10 cellular contexts compared by ENCODE assay signal in the genomic region with DNA sequence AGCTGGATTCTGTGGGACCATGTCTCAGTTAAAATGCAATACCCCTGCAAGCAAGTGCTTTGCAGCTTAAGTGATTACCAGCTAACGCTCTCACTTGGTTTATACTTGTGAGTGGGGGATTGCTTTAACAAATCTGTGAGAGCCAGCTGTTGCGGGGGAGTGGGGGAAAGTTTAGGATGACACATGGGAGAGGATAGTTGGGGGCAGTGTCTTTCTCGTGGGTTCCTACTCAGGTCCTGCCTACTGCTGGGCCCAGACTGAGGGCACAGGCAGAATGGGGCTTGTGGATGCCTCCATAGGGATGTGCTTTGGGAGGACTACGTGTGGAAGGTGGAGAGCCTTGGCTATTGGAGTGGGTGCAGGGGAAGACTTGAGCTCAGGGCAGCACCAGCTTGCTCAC.
"Had no signal": no experiment of that assay in that cellular context is flagged by ENCODE, and none has a peak within 500 bp of the region (broad histone marks: within the 10 kb centered on the region; RNA-seq: fewer than 3 reads in every experiment).

No MANE protein-coding gene starts in this region.

- H3K27ac Mint-ChIP-seq: activated naive CD4-positive, alpha-beta T cell treated with anti-CD3 and anti-CD28 coated beads, Interleukin-2, amount 10 ng/mL, durations not matched to agents 7 days and 5 days; activated T-cell treated with anti-CD3 and anti-CD28 coated beads, Interleukin-2, amount 50 U/mL, for 24 hours; nephron progenitor cell; T-helper 2 cell treated with Interferon-gamma antibody and Interleukin-4, amounts not matched to agents 5 μg/mL and 100 μg/mL, for 36 hours had no signal

- DNase-seq: activated CD4-positive, alpha-beta T cell treated with anti-CD3 and anti-CD28 coated beads, Interleukin-2, amount 50 U/mL, for 1 hour; activated CD4-positive, CD25-positive, alpha-beta regulatory T cell; activated naive CD4-positive, alpha-beta T cell treated with anti-CD3 and anti-CD28 coated beads, Interleukin-2, amount 10 ng/mL, durations not matched to agents 7 days and 5 days; activated T-cell treated with anti-CD3 and anti-CD28 coated beads, Interleukin-2, amount 50 U/mL, for 24 hours; nephron progenitor cell; stimulated activated CD4-positive, alpha-beta T cell treated with anti-CD3 and anti-CD28 coated beads, Interleukin-1b, Interleukin-23, amount 100 ng/mL, for 48 hours had no signal

- H3K9me3 Mint-ChIP-seq: activated naive CD4-positive, alpha-beta T cell treated with anti-CD3 and anti-CD28 coated beads, Interleukin-2, amount 10 ng/mL, durations not matched to agents 7 days and 5 days; activated T-cell treated with anti-CD3 and anti-CD28 coated beads, Interleukin-2, amount 50 U/mL, for 24 hours; nephron progenitor cell; T-helper 2 cell treated with Interferon-gamma antibody and Interleukin-4, amounts not matched to agents 5 μg/mL and 100 μg/mL, for 36 hours had no signal

- ATAC-seq: sciatic nerve had no signal

- H3K36me3 Mint-ChIP-seq: activated naive CD4-positive, alpha-beta T cell treated with anti-CD3 and anti-CD28 coated beads, Interleukin-2, amount 10 ng/mL, durations not matched to agents 7 days and 5 days had no signal

- FAIRE-seq: astrocyte, endometrium had no signal
